In genomic region chr1:31795801-31796621, GRCh38 we compare ENCODE assay signal across 10 cellular contexts. TPM values are rescaled to one million over a fixed set of nuclear protein-coding genes. Genes with fewer than 3 reads are reported as not detected.
DNase-seq lines count a peak whose midpoint lies in the region; ATAC-seq and TF ChIP-seq lines count a peak whose summit lies in the region.
"Had no signal": no experiment of that assay in that cellular context is flagged by ENCODE, and none has a peak within 500 bp of the region (broad histone marks: within the 10 kb centered on the region; RNA-seq: fewer than 3 reads in every experiment).

No MANE protein-coding gene starts in this region.

- DNase-seq in AG20443 (ENCODE audit: low spot score) (peak; percentile 68), HT1080 (ENCODE audit: low read depth) (peak; percentile 59), T1000 (lab: John Stamatoyannopoulos, UW) (peak; percentile 74), left lung (peak; percentile 42 to 44), esophagus squamous epithelium (lab: John Stamatoyannopoulos, UW) (no peak)
- DNase-seq in stimulated activated CD4-positive, alpha-beta T cell treated with anti-CD3 and anti-CD28 coated beads, Interleukin-4, amount 100 ng/mL, for 4 hours = no peak
- no peak for DNase-seq in effector CD8-positive, alpha-beta T cell (lab: John Stamatoyannopoulos, UW)
- DNase-seq: body of pancreas, T-helper 2 cell had no signal

- no peak overlapping the region for H3K4me3 ChIP-seq in left lung
- no peak overlapping the region for H3K4me3 ChIP-seq in esophagus squamous epithelium
- H3K4me3 ChIP-seq: body of pancreas had no signal

- H3K36me3 ChIP-seq in left lung (no peaks in the 10 kb centered on the region), esophagus squamous epithelium (no peaks in the 10 kb centered on the region)

- no peak for TF ChIP-seq POLR2A in esophagus squamous epithelium (IDR thresholded peaks at IDR 0.05)

- H3K9me3 ChIP-seq in left lung (no peaks in the 10 kb centered on the region), esophagus squamous epithelium (no peaks in the 10 kb centered on the region)
- H3K9me3 ChIP-seq: body of pancreas had no signal

- no peaks in the 10 kb centered on the region for H3K4me1 ChIP-seq in left lung
- H3K4me1 ChIP-seq in esophagus squamous epithelium = peaks cover 8 to 13% (median 11%) of the 10 kb centered on the region in 3 donors
- H3K4me1 ChIP-seq: body of pancreas had no signal

- no peak for TF ChIP-seq CTCF in left lung (IDR thresholded peaks at IDR 0.05)
- no peak for TF ChIP-seq CTCF in esophagus squamous epithelium (IDR thresholded peaks at IDR 0.05)

- H3K27ac ChIP-seq in left lung = no peak overlapping the region
- H3K27ac ChIP-seq in esophagus squamous epithelium = no peak overlapping the region
- H3K27ac ChIP-seq: body of pancreas had no signal

- 67 to 76% methylated on average over 6 to 9 of the region's 13 CpGs for WGBS in esophagus squamous epithelium, 2 donors

- ATAC-seq in left lung = no peak
- no peak for ATAC-seq in GM19463 (IDR thresholded peaks at IDR 0.05; ENCODE audit: unreplicated experiment)
- ATAC-seq: body of pancreas had no signal

- H3K27me3 ChIP-seq in left lung = peaks cover 0 to 42% of the 10 kb centered on the region in 2 donors
- H3K27me3 ChIP-seq in esophagus squamous epithelium = peaks cover 0 to 31% (median 0%) of the 10 kb centered on the region in 4 donors
- H3K27me3 ChIP-seq: body of pancreas had no signal

- intact Hi-C loops in left lung (cut with DNase I) = loop anchor here (10.0 kb wide), 2 partner anchors 131 to 169 kb away; no protein-coding TSS in a partner anchor
- intact Hi-C loops in esophagus squamous epithelium (cut with DNase I) = no loop called here

RNA-seq across cellular contexts. Expression of gene SPOCD1, which starts 19.8 kb away (rescaled TPM):
- total RNA-seq in HT1080 (2014; rRNA removed; shearing (Covaris generic)) = 16.4 and 25.2 TPM in 2 replicates
- polyA plus RNA-seq in HT1080 (2015; cell fraction: cytosol; rRNA removed) = 35.9 and 37.7 TPM in 2 replicates
- polyA plus RNA-seq in HT1080 (2015; cell fraction: nucleus; rRNA removed) = 149 and 184 TPM in 2 replicates
- 10 to 100 TPM in 1 of 2 donors, 1 to 10 TPM in 1; 7.8 to 10.9 TPM for total RNA-seq in left lung
- under 1 TPM in 3 of 4 donors, not detected in 1; 0.18 to 0.40 (median 0.38) TPM for total RNA-seq in esophagus squamous epithelium

RNA-seq across cellular contexts. Expression of gene ADGRB2, which starts 31.9 kb away (rescaled TPM):
- total RNA-seq in HT1080 (2014; rRNA removed; shearing (Covaris generic)) = 10.8 and 14.1 TPM in 2 replicates
- 7.1 and 8.4 TPM in 2 replicates for polyA plus RNA-seq in HT1080 (2015; cell fraction: cytosol; rRNA removed)
- polyA plus RNA-seq in HT1080 (2015; cell fraction: nucleus; rRNA removed) = 13.1 and 16.5 TPM in 2 replicates
- total RNA-seq in left lung (1 to 10 TPM; 1.8 to 6.4 TPM), esophagus squamous epithelium (1 to 10 TPM in 2 of 4 donors, under 1 TPM in 2; 0.18 to 2.1 (median 0.86) TPM)

Comparison
In these comparisons a context has a peak if more than half of its experiments do, and no peak if none do; other contexts are left out.
1. DNase-seq: peak in AG20443 (single experiment), HT1080 (single experiment), T1000 (single experiment) and left lung (2 of 2); none in stimulated activated CD4-positive, alpha-beta T cell treated with anti-CD3 and anti-CD28 coated beads, Interleukin-4, amount 100 ng/mL, for 4 hours (0 of 2), effector CD8-positive, alpha-beta T cell (single experiment) and esophagus squamous epithelium (single experiment).
2. RNA of gene SPOCD1, which starts 19.8 kb away (total RNA-seq): 16.4 to 25.2 TPM in HT1080 and 7.8 to 10.9 TPM in left lung; 0.18 to 0.40 TPM in esophagus squamous epithelium; every median in the first group is over 4 times any median in the second.